In the genomic region with DNA sequence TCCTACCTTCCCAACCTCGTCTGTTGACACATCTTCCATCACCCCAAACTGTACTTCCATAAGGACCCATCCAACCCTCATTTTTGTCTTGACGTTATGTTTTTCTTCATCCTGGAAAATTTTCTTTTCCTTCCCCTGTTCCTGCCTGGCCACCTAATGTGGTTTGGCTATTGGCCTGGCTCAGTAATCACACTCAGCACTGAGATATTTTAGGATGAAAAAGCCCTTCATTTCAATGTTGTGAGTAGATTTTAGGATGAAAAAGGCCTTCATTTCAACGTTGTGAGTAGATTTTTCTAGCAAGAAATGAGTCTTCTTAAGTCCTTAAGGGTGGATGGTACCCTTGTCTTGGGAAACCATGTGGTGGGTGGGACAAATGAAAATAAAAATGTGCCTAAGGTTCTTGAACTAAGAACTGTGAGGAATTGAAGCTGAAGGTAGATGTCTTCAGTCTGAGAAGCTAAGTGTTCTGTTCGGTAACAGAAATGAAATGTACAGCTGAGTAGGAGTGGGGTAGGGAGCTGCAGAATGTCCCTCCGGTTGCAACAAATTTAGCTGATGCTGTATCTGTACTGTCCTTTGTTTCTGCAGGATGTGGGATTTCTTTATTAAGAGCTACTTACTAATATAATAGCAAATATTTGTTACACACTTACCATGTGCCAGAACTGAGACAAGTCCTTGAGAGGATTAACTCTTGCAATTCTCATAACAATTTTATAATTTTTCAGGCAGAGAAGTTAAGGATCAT, we compare ENCODE assay signal across 24 cellular contexts. TPM values are rescaled to one million over a fixed set of nuclear protein-coding genes. Genes with fewer than 3 reads are reported as not detected.
DNase-seq lines count a peak whose midpoint lies in the region; ATAC-seq and TF ChIP-seq lines count a peak whose summit lies in the region.
"Had no signal": no experiment of that assay in that cellular context is flagged by ENCODE, and none has a peak within 500 bp of the region (broad histone marks: within the 10 kb centered on the region; RNA-seq: fewer than 3 reads in every experiment).

No MANE protein-coding gene starts in this region.

- intact Hi-C loops in uterus (cut with DNase I; ENCODE audit: low total_unique reads) = loop anchor here (10.0 kb wide), 1 partner anchor 218 kb away; no protein-coding TSS in a partner anchor

- H2AFZ ChIP-seq in Karpas-422 (ENCODE audit: low read length) (no peak overlapping the region), neural progenitor cell (replicated peaks) (no peak overlapping the region)

- H3K4me2 ChIP-seq in BLaER1 treated with 17β-estradiol and CSF1 and Interleukin-3, amounts not matched to agents 10 nM and 100 nM = peak overlapping the region; percentile 67 to 98 (median 88)
- H3K4me2 ChIP-seq in Karpas-422 (ENCODE audit: low read depth, low read length, poor library complexity, severe bottlenecking) (no peak overlapping the region), neural progenitor cell (no peak overlapping the region)

- peaks cover 5% of the 10 kb centered on the region for H3K36me3 Mint-ChIP-seq in chondrocyte (ENCODE audit: low read depth)
- peaks cover 20% of the 10 kb centered on the region for H3K36me3 Mint-ChIP-seq in neural progenitor cell

- H3K27ac Mint-ChIP-seq in chondrocyte (ENCODE audit: unreplicated experiment) (peak overlapping the region; percentile 41), neural progenitor cell (peak overlapping the region; percentile 3)
- H3K27ac Mint-ChIP-seq: activated B cell treated with CpG ODN at 0.5 μM for 24 hours had no signal

- H3K9me3 ChIP-seq in BLaER1 treated with 17β-estradiol and CSF1 and Interleukin-3, amounts not matched to agents 10 nM and 100 nM (replicated peaks in 1 of 11) = peaks cover 0 to 8% (median 4%) of the 10 kb centered on the region in 11 experiments; a peak in 13 of 22 replicates
- H3K9me3 ChIP-seq in Karpas-422 (ENCODE audit: low read length) = no peaks in the 10 kb centered on the region
- H3K9me3 ChIP-seq in neural progenitor cell (ENCODE audit: low read depth) = no peaks in the 10 kb centered on the region
- H3K9me3 ChIP-seq in uterus = no peaks in the 10 kb centered on the region
- H3K9me3 ChIP-seq: mucosa of descending colon, right lobe of liver, vagina had no signal

- H3K4me3 Mint-ChIP-seq in chondrocyte (ENCODE audit: unreplicated experiment) (no peak overlapping the region), neural progenitor cell (no peak overlapping the region)
- H3K4me3 Mint-ChIP-seq: activated B cell treated with CpG ODN at 0.5 μM for 24 hours; dendritic cell treated with granulocyte-macrophage colony-stimulating factor and Interleukin-4, amounts not matched to agents 40 ng/mL and 50 ng/mL, for 4 days had no signal

- peaks cover 0 to 7% (median 0%) of the 10 kb centered on the region in 11 experiments; a peak in 5 of 22 replicates for H3K36me3 ChIP-seq in BLaER1 treated with 17β-estradiol and CSF1 and Interleukin-3, amounts not matched to agents 10 nM and 100 nM
- no peaks in the 10 kb centered on the region for H3K36me3 ChIP-seq in Karpas-422 (ENCODE audit: insufficient read depth, low read length)
- no peaks in the 10 kb centered on the region for H3K36me3 ChIP-seq in neural progenitor cell
- no peaks in the 10 kb centered on the region for H3K36me3 ChIP-seq in uterus
- H3K36me3 ChIP-seq: cardiac muscle cell, right lobe of liver, vagina had no signal

- TF ChIP-seq CTCF in chondrocyte (IDR thresholded peaks at IDR 0.05) (no peak), neural progenitor cell (IDR thresholded peaks at IDR 0.05) (no peak), uterus (IDR thresholded peaks at IDR 0.05) (no peak)

- peak overlapping the region; percentile 26 to 99 (median 88); a peak in 20 of 22 replicates for H3K27ac ChIP-seq in BLaER1 treated with 17β-estradiol and CSF1 and Interleukin-3, amounts not matched to agents 10 nM and 100 nM
- H3K27ac ChIP-seq in Karpas-422 (ENCODE audit: low read length) (no peak overlapping the region), neural progenitor cell (no peak overlapping the region), uterus (no peak overlapping the region)
- H3K27ac ChIP-seq: cardiac muscle cell, foreskin keratinocyte, right lobe of liver, vagina had no signal

- peak overlapping the region in 2 of 10 experiments; percentile 35 to 76; a peak in 3 of 20 replicates for H3K4me3 ChIP-seq in BLaER1 treated with 17β-estradiol and CSF1 and Interleukin-3, amounts not matched to agents 10 nM and 100 nM
- H3K4me3 ChIP-seq in Karpas-422 (ENCODE audit: low read length) (no peak overlapping the region), neural progenitor cell (no peak overlapping the region), uterus (no peak overlapping the region)
- H3K4me3 ChIP-seq: cardiac muscle cell, mucosa of descending colon, right lobe of liver, vagina had no signal

- DNase-seq in Karpas-422 (peak; percentile 35), chondrocyte (ENCODE audit: low spot score) (no peak), neural progenitor cell (ENCODE audit: low spot score) (no peak), NCI-H187 treated with DMSO at 0.1 percent for 48 hours (lab: John Stamatoyannopoulos, UW) (no peak), uterus (no peak)
- DNase-seq: activated B cell treated with CpG ODN at 0.5 μM for 24 hours; activated CD4-positive, alpha-beta T cell treated with anti-CD3 and anti-CD28 coated beads, Interleukin-2, amount 50 U/mL, for 4 hours; activated CD8-positive, alpha-beta memory T cell treated with anti-CD3 and anti-CD28 coated beads, Interleukin-2, amount 50 U/mL, for 48 hours; activated effector memory CD4-positive, alpha-beta T cell treated with Interleukin-2 at 50 U/mL for 16 hours; CD8-positive, alpha-beta memory T cell; foreskin keratinocyte; hippocampal formation; mucosa of descending colon; NCI-H1436; NCI-H524; posterior cingulate gyrus; right lobe of liver; T-helper 9 cell had no signal

- H3K27me3 Mint-ChIP-seq in chondrocyte (ENCODE audit: low read depth) = no peaks in the 10 kb centered on the region
- H3K27me3 Mint-ChIP-seq in neural progenitor cell (ENCODE audit: insufficient read depth, low read depth) = peaks cover 19% of the 10 kb centered on the region
- H3K27me3 Mint-ChIP-seq: dendritic cell treated with granulocyte-macrophage colony-stimulating factor and Interleukin-4, amounts not matched to agents 40 ng/mL and 50 ng/mL, for 4 days had no signal

- H3K9me3 Mint-ChIP-seq in chondrocyte (ENCODE audit: low read depth) = peaks cover 2% of the 10 kb centered on the region
- H3K9me3 Mint-ChIP-seq in neural progenitor cell = peaks cover 5% of the 10 kb centered on the region
- H3K9me3 Mint-ChIP-seq: activated B cell treated with CpG ODN at 0.5 μM for 24 hours; dendritic cell treated with granulocyte-macrophage colony-stimulating factor and Interleukin-4, amounts not matched to agents 40 ng/mL and 50 ng/mL, for 4 days had no signal

- H3K9ac ChIP-seq in BLaER1 treated with 17β-estradiol and CSF1 and Interleukin-3, amounts not matched to agents 10 nM and 100 nM = peak overlapping the region; percentile 49 to 99 (median 73); a peak in 21 of 22 replicates
- H3K9ac ChIP-seq in Karpas-422 (ENCODE audit: low read length) (no peak overlapping the region), neural progenitor cell (no peak overlapping the region)

- no peaks in the 10 kb centered on the region for H4K20me1 ChIP-seq in BLaER1 treated with 17β-estradiol and CSF1 and Interleukin-3, amounts not matched to agents 10 nM and 100 nM
- H4K20me1 ChIP-seq in Karpas-422 (ENCODE audit: insufficient read depth, low read depth, low read length) (no peaks in the 10 kb centered on the region), neural progenitor cell (ENCODE audit: low read depth) (no peaks in the 10 kb centered on the region)

- no peaks in the 10 kb centered on the region for H3K27me3 ChIP-seq in BLaER1 treated with 17β-estradiol and CSF1 and Interleukin-3, amounts not matched to agents 10 nM and 100 nM
- H3K27me3 ChIP-seq in Karpas-422 (ENCODE audit: low read length) (no peaks in the 10 kb centered on the region), neural progenitor cell (no peaks in the 10 kb centered on the region), uterus (no peaks in the 10 kb centered on the region)
- H3K27me3 ChIP-seq: cardiac muscle cell, foreskin keratinocyte, right lobe of liver, vagina had no signal

- no peaks in the 10 kb centered on the region for H3K79me2 ChIP-seq in Karpas-422 (ENCODE audit: low read length)
- no peaks in the 10 kb centered on the region for H3K79me2 ChIP-seq in neural progenitor cell (ENCODE audit: low read depth)

- H3K4me1 Mint-ChIP-seq in chondrocyte (ENCODE audit: low read depth) (peaks cover 32% of the 10 kb centered on the region), neural progenitor cell (peaks cover 23% of the 10 kb centered on the region)

- ATAC-seq in HG03097 (IDR thresholded peaks at IDR 0.05; ENCODE audit: low FRiP score, unreplicated experiment) (no peak), GM21360 (IDR thresholded peaks at IDR 0.05; ENCODE audit: unreplicated experiment) (no peak)
- ATAC-seq: foreskin keratinocyte, mucosa of descending colon, right lobe of liver had no signal

- TF ChIP-seq POLR2A in uterus (IDR thresholded peaks at IDR 0.05) = no peak

- peaks cover 66 to 82% (median 78%) of the 10 kb centered on the region in 10 experiments for H3K4me1 ChIP-seq in BLaER1 treated with 17β-estradiol and CSF1 and Interleukin-3, amounts not matched to agents 10 nM and 100 nM
- H3K4me1 ChIP-seq in Karpas-422 (ENCODE audit: low read length) (peaks cover 16% of the 10 kb centered on the region), neural progenitor cell (no peaks in the 10 kb centered on the region), uterus (peaks cover 0 to 5% of the 10 kb centered on the region in 2 donors)

- H3F3A ChIP-seq in neural progenitor cell (ENCODE audit: low read depth) = peaks cover 15% of the 10 kb centered on the region

- H3K9me2 ChIP-seq in Karpas-422 (replicated peaks; ENCODE audit: insufficient read depth, low read length) = no peaks in the 10 kb centered on the region

RNA-seq across cellular contexts. Expression of a gene that starts 36.1 kb away (rescaled TPM):
- 25.8 and 61.9 TPM in 2 replicates for total RNA-seq in Karpas-422 (2014; rRNA removed; shearing (Covaris generic); ENCODE audit: low replicate concordance)
- total RNA-seq in chondrocyte (38.8 to 45.7 TPM (median 39.1 TPM) in 3 replicates), neural progenitor cell (ENCODE audit: low replicate concordance) (36.1 and 62.5 TPM in 2 replicates), uterus (10 to 100 TPM; 13.8 to 63.4 (median 32.5) TPM)

Comparison
In these comparisons a context has a peak if more than half of its experiments do, and no peak if none do; other contexts are left out.
1. H3K27ac ChIP-seq: peak in BLaER1 treated with 17β-estradiol and CSF1 and Interleukin-3, amounts not matched to agents 10 nM and 100 nM (11 of 11); none in Karpas-422 (single experiment), neural progenitor cell (single experiment) and uterus (0 of 2).
2. H3K4me2 ChIP-seq: peak in BLaER1 treated with 17β-estradiol and CSF1 and Interleukin-3, amounts not matched to agents 10 nM and 100 nM (11 of 11); none in Karpas-422 (single experiment) and neural progenitor cell (single experiment).
3. H3K9ac ChIP-seq: peak in BLaER1 treated with 17β-estradiol and CSF1 and Interleukin-3, amounts not matched to agents 10 nM and 100 nM (11 of 11); none in Karpas-422 (single experiment) and neural progenitor cell (single experiment).